In genomic region chr1:50023292-50024159, GRCh38 we compare ENCODE assay signal across 8 cellular contexts. TPM values are rescaled to one million over a fixed set of nuclear protein-coding genes. Genes with fewer than 3 reads are reported as not detected.
DNase-seq lines count a peak whose midpoint lies in the region; ATAC-seq and TF ChIP-seq lines count a peak whose summit lies in the region.

AGBL4 (minus strand) TSS chr1:50023954.

- DNase-seq in activated CD4-positive, alpha-beta memory T cell treated with anti-CD3 and anti-CD28 coated beads for 36 hours = peak; percentile 11
- no peak for DNase-seq in activated CD4-positive, alpha-beta memory T cell treated with anti-CD3 and anti-CD28 coated beads, Interleukin-2, amount 10 ng/mL, durations not matched to agents 7 days and 5 days
- DNase-seq in NCI-H526 treated with DMSO at 0.1 percent for 48 hours (lab: John Stamatoyannopoulos, UW) (peak; percentile 51), colonic mucosa (peak; percentile 69), superior temporal gyrus (ENCODE audit: extremely low spot score) (peak; percentile 49)

- no peak within 1 kb of the TSS for H3K4me3 Mint-ChIP-seq in activated CD4-positive, alpha-beta memory T cell treated with anti-CD3 and anti-CD28 coated beads for 36 hours
- no peak within 1 kb of the TSS for H3K4me3 Mint-ChIP-seq in activated CD4-positive, alpha-beta memory T cell treated with anti-CD3 and anti-CD28 coated beads, Interleukin-2, amount 10 ng/mL, durations not matched to agents 7 days and 5 days

- H3K36me3 Mint-ChIP-seq in activated CD4-positive, alpha-beta memory T cell treated with anti-CD3 and anti-CD28 coated beads for 36 hours = no peaks in the 10 kb centered on the region
- no peaks in the 10 kb centered on the region for H3K36me3 Mint-ChIP-seq in activated CD4-positive, alpha-beta memory T cell treated with anti-CD3 and anti-CD28 coated beads, Interleukin-2, amount 10 ng/mL, durations not matched to agents 7 days and 5 days (ENCODE audit: low read depth)

- no peaks in the 10 kb centered on the region for H3K27me3 ChIP-seq in colonic mucosa
- peaks cover 0 to 9% (median 4%) of the 10 kb centered on the region in 4 donors for H3K27me3 ChIP-seq in liver (ENCODE audit: control insufficient read depth in 4 of 4, insufficient read depth in 4 of 4, low read length in 3 of 4)

- H3K4me1 ChIP-seq in colonic mucosa (no peaks in the 10 kb centered on the region), liver (ENCODE audit: control insufficient read depth in 4 of 4, insufficient read depth in 4 of 4, low read length in 3 of 4) (peaks cover 0 to 7% (median 4%) of the 10 kb centered on the region in 4 donors)

- H3K27ac ChIP-seq in colonic mucosa (no peak within 1 kb of the TSS), liver (ENCODE audit: low read depth in 1 of 2, low read length in 2 of 2) (no peak within 1 kb of the TSS)

- no peaks in the 10 kb centered on the region for H3K9me3 Mint-ChIP-seq in activated CD4-positive, alpha-beta memory T cell treated with anti-CD3 and anti-CD28 coated beads for 36 hours
- no peaks in the 10 kb centered on the region for H3K9me3 Mint-ChIP-seq in activated CD4-positive, alpha-beta memory T cell treated with anti-CD3 and anti-CD28 coated beads, Interleukin-2, amount 10 ng/mL, durations not matched to agents 7 days and 5 days

- POLR2A ChIA-PET in activated CD4-positive, alpha-beta memory T cell treated with anti-CD3 and anti-CD28 coated beads for 36 hours (lab: Charles Lee) = no interaction called here
- POLR2A ChIA-PET in activated CD4-positive, alpha-beta memory T cell treated with anti-CD3 and anti-CD28 coated beads, Interleukin-2, amount 10 ng/mL, durations not matched to agents 7 days and 5 days (lab: Charles Lee) = no interaction called here

- no peak for TF ChIP-seq POLR2A in GM18505 (IDR thresholded peaks at IDR 0.05; ENCODE audit: borderline replicate concordance, extremely low read depth, insufficient read depth, insufficient read length)

- H3K9me3 ChIP-seq in colonic mucosa (no peaks in the 10 kb centered on the region), liver (ENCODE audit: control insufficient read depth in 4 of 4, low read length in 3 of 4) (no peaks in the 10 kb centered on the region)

- peaks cover 19% of the 10 kb centered on the region for H3K27me3 Mint-ChIP-seq in activated CD4-positive, alpha-beta memory T cell treated with anti-CD3 and anti-CD28 coated beads for 36 hours
- peaks cover 8% of the 10 kb centered on the region for H3K27me3 Mint-ChIP-seq in activated CD4-positive, alpha-beta memory T cell treated with anti-CD3 and anti-CD28 coated beads, Interleukin-2, amount 10 ng/mL, durations not matched to agents 7 days and 5 days

- TF ChIP-seq CTCF in colonic mucosa (IDR thresholded peaks at IDR 0.05) = no peak
- no peak for TF ChIP-seq CTCF in liver (IDR thresholded peaks at IDR 0.05; ENCODE audit: low read depth, low read length, missing input control)

- no peak within 1 kb of the TSS for H3K27ac Mint-ChIP-seq in activated CD4-positive, alpha-beta memory T cell treated with anti-CD3 and anti-CD28 coated beads for 36 hours
- no peak within 1 kb of the TSS for H3K27ac Mint-ChIP-seq in activated CD4-positive, alpha-beta memory T cell treated with anti-CD3 and anti-CD28 coated beads, Interleukin-2, amount 10 ng/mL, durations not matched to agents 7 days and 5 days

- H3K4me1 Mint-ChIP-seq in activated CD4-positive, alpha-beta memory T cell treated with anti-CD3 and anti-CD28 coated beads for 36 hours (ENCODE audit: low read depth) = peaks cover 3% of the 10 kb centered on the region
- peaks cover 3% of the 10 kb centered on the region for H3K4me1 Mint-ChIP-seq in activated CD4-positive, alpha-beta memory T cell treated with anti-CD3 and anti-CD28 coated beads, Interleukin-2, amount 10 ng/mL, durations not matched to agents 7 days and 5 days

- 11% methylated on average over 56 of the region's 56 CpGs for WGBS in liver

- CTCF ChIA-PET in activated CD4-positive, alpha-beta memory T cell treated with anti-CD3 and anti-CD28 coated beads for 36 hours (lab: Charles Lee) = no interaction called here
- CTCF ChIA-PET in activated CD4-positive, alpha-beta memory T cell treated with anti-CD3 and anti-CD28 coated beads, Interleukin-2, amount 10 ng/mL, durations not matched to agents 7 days and 5 days (lab: Charles Lee) = no interaction called here

- peak within 1 kb of the TSS in 1 of 2 donors; percentile 56 for H3K9ac ChIP-seq in colonic mucosa (ENCODE audit: low read depth in 2 of 2, low read length in 2 of 2)
- H3K9ac ChIP-seq in liver (ENCODE audit: low read depth in 1 of 2, low read length in 2 of 2) = no peak within 1 kb of the TSS

- no peaks in the 10 kb centered on the region for H3K36me3 ChIP-seq in colonic mucosa
- H3K36me3 ChIP-seq in liver (ENCODE audit: control insufficient read depth in 4 of 4, insufficient read depth in 3 of 4, low read depth in 1 of 4, low read length in 3 of 4) = no peaks in the 10 kb centered on the region

- intact Hi-C loops in activated CD4-positive, alpha-beta memory T cell treated with anti-CD3 and anti-CD28 coated beads for 36 hours (cut with micrococcal nuclease) = no loop called here
- intact Hi-C loops in colonic mucosa (cut with DNase I) = no loop called here

- peak within 1 kb of the TSS; percentile 49 for H3K4me3 ChIP-seq in colonic mucosa
- peak within 1 kb of the TSS in 2 of 3 donors; percentile 21 to 57 for H3K4me3 ChIP-seq in liver (ENCODE audit: low read depth in 1 of 3, low read length in 3 of 3)

- ATAC-seq in GM18505 (IDR thresholded peaks at IDR 0.05; ENCODE audit: unreplicated experiment) (no peak), GM18520 (IDR thresholded peaks at IDR 0.05; ENCODE audit: unreplicated experiment) (no peak)

- no peak for TF ChIP-seq RAD21 in liver (IDR thresholded peaks at IDR 0.05)

TF ChIP-seq in liver, 16 proteins besides CTCF, POLR2A, EP300 and RAD21:
- no peak for TF ChIP-seq GABPA (IDR thresholded peaks at IDR 0.05 in 1 of 2, conservative IDR thresholded peaks at IDR 0.05 in 1 of 2)
- no peak for TF ChIP-seq HNF4G (IDR thresholded peaks at IDR 0.05)
- no peak for TF ChIP-seq SP1 (IDR thresholded peaks at IDR 0.05)
- no peak for TF ChIP-seq EGR1 (IDR thresholded peaks at IDR 0.05; ENCODE audit: low read depth in 2 of 2)

RNA-seq across cellular contexts. Expression of gene AGBL4, which starts in this region (rescaled TPM):
- total RNA-seq in activated CD4-positive, alpha-beta memory T cell treated with anti-CD3 and anti-CD28 coated beads for 36 hours = not detected
- total RNA-seq in activated CD4-positive, alpha-beta memory T cell treated with anti-CD3 and anti-CD28 coated beads, Interleukin-2, amount 10 ng/mL, durations not matched to agents 7 days and 5 days = not detected
- total RNA-seq in colonic mucosa (under 1 TPM; 0.24 to 0.30 TPM), liver (under 1 TPM in 1 of 2 donors, not detected in 1; 0.75 TPM)
- under 1 TPM in 1 of 2 donors, not detected in 1; 0.76 TPM for polyA plus RNA-seq in liver

Comparison
In these comparisons a context has a peak if more than half of its experiments do, and no peak if none do; other contexts are left out.
1. Peak in DNase-seq in activated CD4-positive, alpha-beta memory T cell treated with anti-CD3 and anti-CD28 coated beads for 36 hours; RNA of the gene not detected or under 1 TPM.
2. Peak in DNase-seq and H3K4me3 ChIP-seq in colonic mucosa; RNA of the gene not detected or under 1 TPM.